Comparison of ENCODE assay signal across 18 cellular contexts in the genomic region with DNA sequence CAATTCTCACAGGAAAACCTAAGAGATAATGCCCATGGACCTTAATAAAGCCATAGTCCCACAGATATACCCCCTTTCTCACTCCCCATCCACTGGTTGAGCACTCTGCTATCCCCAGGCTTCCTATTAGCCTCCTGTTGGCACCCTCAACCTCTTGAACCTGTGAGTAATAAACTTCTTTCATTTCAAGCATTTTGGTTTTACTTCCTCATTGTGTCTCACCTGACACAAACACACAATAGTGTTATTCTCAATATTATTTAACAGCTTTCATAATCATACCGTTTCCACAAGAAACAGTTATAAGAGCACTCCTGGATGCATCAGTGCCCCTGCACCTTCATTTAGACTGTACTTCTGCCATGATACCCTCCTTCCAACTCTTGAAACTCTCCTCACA.
A peak's percentile ranks its signal among the peaks of the same experiment; 100 is the strongest.
DNase-seq lines count a peak whose midpoint lies in the region; ATAC-seq lines count a peak whose summit lies in the region.
"Had no signal": no experiment of that assay in that cellular context is flagged by ENCODE, and none has a peak within 500 bp of the region (broad histone marks: within the 10 kb centered on the region; RNA-seq: fewer than 3 reads in every experiment).

No MANE protein-coding gene starts in this region.

- no peaks in the 10 kb centered on the region for H3K27me3 Mint-ChIP-seq in stimulated activated naive B cell treated with anti-CD40 and anti-IgM and Interleukin-4, amounts not matched to agents 10 μg/mL and 1 μg/mL and 100 μg/mL, for 72 hours
- H3K27me3 Mint-ChIP-seq: activated CD4-positive, alpha-beta memory T cell treated with anti-CD3 and anti-CD28 coated beads, Interleukin-2, amount 10 ng/mL, durations not matched to agents 7 days and 5 days; B cell; central memory CD8-positive, alpha-beta T cell had no signal

- peak; percentile 97 for ATAC-seq in GM18868 (IDR thresholded peaks at IDR 0.05; ENCODE audit: unreplicated experiment)
- peak; percentile 88 for ATAC-seq in GM21576 (IDR thresholded peaks at IDR 0.05; ENCODE audit: unreplicated experiment)
- ATAC-seq in HG03064 (IDR thresholded peaks at IDR 0.05; ENCODE audit: low read depth, unreplicated experiment), result peak; percentile 69
- peak; percentile 23 to 41 for ATAC-seq in stimulated activated naive B cell treated with anti-CD40 and anti-IgM and Interleukin-4, amounts not matched to agents 10 μg/mL and 1 μg/mL and 100 μg/mL, for 72 hours (replicated peaks)
- ATAC-seq: mucosa of descending colon, sciatic nerve had no signal

- no peak overlapping the region for H3K27ac Mint-ChIP-seq in stimulated activated naive B cell treated with anti-CD40 and anti-IgM and Interleukin-4, amounts not matched to agents 10 μg/mL and 1 μg/mL and 100 μg/mL, for 72 hours
- H3K27ac Mint-ChIP-seq: activated CD4-positive, alpha-beta memory T cell treated with anti-CD3 and anti-CD28 coated beads, Interleukin-2, amount 10 ng/mL, durations not matched to agents 7 days and 5 days; B cell; H9 had no signal

- no peak overlapping the region for H3K4me3 Mint-ChIP-seq in stimulated activated naive B cell treated with anti-CD40 and anti-IgM and Interleukin-4, amounts not matched to agents 10 μg/mL and 1 μg/mL and 100 μg/mL, for 72 hours
- H3K4me3 Mint-ChIP-seq: activated CD4-positive, alpha-beta memory T cell treated with anti-CD3 and anti-CD28 coated beads, Interleukin-2, amount 10 ng/mL, durations not matched to agents 7 days and 5 days; B cell; central memory CD8-positive, alpha-beta T cell; H9 had no signal

- H3K9me3 Mint-ChIP-seq in stimulated activated naive B cell treated with anti-CD40 and anti-IgM and Interleukin-4, amounts not matched to agents 10 μg/mL and 1 μg/mL and 100 μg/mL, for 72 hours, result peaks cover 4 to 7% of the 10 kb centered on the region in 2 donors
- H3K9me3 Mint-ChIP-seq: activated CD4-positive, alpha-beta memory T cell treated with anti-CD3 and anti-CD28 coated beads, Interleukin-2, amount 10 ng/mL, durations not matched to agents 7 days and 5 days; central memory CD8-positive, alpha-beta T cell had no signal

- no peaks in the 10 kb centered on the region for H3K36me3 Mint-ChIP-seq in stimulated activated naive B cell treated with anti-CD40 and anti-IgM and Interleukin-4, amounts not matched to agents 10 μg/mL and 1 μg/mL and 100 μg/mL, for 72 hours

- no peaks in the 10 kb centered on the region for H3K4me1 Mint-ChIP-seq in stimulated activated naive B cell treated with anti-CD40 and anti-IgM and Interleukin-4, amounts not matched to agents 10 μg/mL and 1 μg/mL and 100 μg/mL, for 72 hours
- H3K4me1 Mint-ChIP-seq: activated CD4-positive, alpha-beta memory T cell treated with anti-CD3 and anti-CD28 coated beads, Interleukin-2, amount 10 ng/mL, durations not matched to agents 7 days and 5 days; B cell; central memory CD8-positive, alpha-beta T cell had no signal

- DNase-seq in stimulated activated naive B cell treated with anti-CD40 and anti-IgM and Interleukin-4, amounts not matched to agents 10 μg/mL and 1 μg/mL and 100 μg/mL, for 72 hours, result no peak
- DNase-seq in NCI-H2107 (lab: John Stamatoyannopoulos, UW) (no peak), DMS153 treated with DMSO at 0.1 percent for 48 hours (lab: John Stamatoyannopoulos, UW; ENCODE audit: unreplicated experiment) (no peak), activated gamma-delta T cell treated with Interleukin-2 at 50 U/mL for 16 hours (no peak)
- DNase-seq: activated CD4-positive, alpha-beta memory T cell treated with anti-CD3 and anti-CD28 coated beads, Interleukin-2, amount 10 ng/mL, durations not matched to agents 7 days and 5 days; adrenal gland; GF-D8; H9; mucosa of descending colon; NCI-H2081; Peyer's patch; stimulated activated CD4-positive, alpha-beta T cell treated with anti-CD3 and anti-CD28 coated beads, Interleukin-2, amount 100 ng/mL, for 24 hours had no signal

Comparison
In these comparisons a context has a peak if more than half of its experiments do, and no peak if none do; other contexts are left out.
1. ATAC-seq: peak in every context shown above with its lines; median percentile 97 in GM18868; 88 in GM21576; 69 in HG03064; 32 in stimulated activated naive B cell treated with anti-CD40 and anti-IgM and Interleukin-4, amounts not matched to agents 10 μg/mL and 1 μg/mL and 100 μg/mL, for 72 hours.